ENCODE assay signal across 29 cellular contexts in genomic region chr1:100340494-100340893, GRCh38.
"Had no signal": no experiment of that assay in that cellular context is flagged by ENCODE, and none has a peak within 500 bp of the region (broad histone marks: within the 10 kb centered on the region; RNA-seq: fewer than 3 reads in every experiment).

No MANE protein-coding gene starts in this region.

- ATAC-seq: stimulated activated effector memory CD8-positive, alpha-beta T cell treated with anti-CD3 and anti-CD28 coated beads, Interleukin-12 subunit alpha, Interleukin-12 subunit beta, amount 100 ng/mL, for 72 hours; stimulated activated memory B cell treated with anti-CD40 and anti-IgM and Interleukin-4, amounts not matched to agents 10 μg/mL and 1 μg/mL and 100 μg/mL, for 72 hours; stimulated activated naive B cell treated with anti-CD40 and anti-IgM and Interleukin-4, amounts not matched to agents 10 μg/mL and 1 μg/mL and 100 μg/mL, for 72 hours; stimulated activated naive CD8-positive, alpha-beta T cell treated with anti-CD3 and anti-CD28 coated beads, Interleukin-15, amount 100 ng/mL, for 72 hours; stimulated activated naive CD8-positive, alpha-beta T cell treated with anti-CD3 and anti-CD28 coated beads, Interleukin-15, Interleukin-2, amounts not matched to agents 100 U/mL and 50 U/mL, for 24 hours; upper lobe of right lung had no signal

- H3K36me3 ChIP-seq: stomach, suprapubic skin, thoracic aorta, thyroid gland, tibial artery, tibial nerve, transverse colon, upper lobe of left lung, upper lobe of right lung, uterus, vagina had no signal

- H3K9me3 Mint-ChIP-seq: stimulated activated effector memory CD8-positive, alpha-beta T cell treated with anti-CD3 and anti-CD28 coated beads, Interleukin-12 subunit alpha, Interleukin-12 subunit beta, amount 100 ng/mL, for 72 hours; stimulated activated memory B cell treated with anti-CD40 and anti-IgM and Interleukin-4, amounts not matched to agents 10 μg/mL and 1 μg/mL and 100 μg/mL, for 72 hours; stimulated activated naive B cell treated with anti-CD40 and anti-IgM and Interleukin-4, amounts not matched to agents 10 μg/mL and 1 μg/mL and 100 μg/mL, for 72 hours; stimulated activated naive CD8-positive, alpha-beta T cell treated with anti-CD3 and anti-CD28 coated beads, Interleukin-15, amount 100 ng/mL, for 72 hours; stimulated activated naive CD8-positive, alpha-beta T cell treated with anti-CD3 and anti-CD28 coated beads, Interleukin-15, Interleukin-2, amounts not matched to agents 100 ng/mL and 50 ng/mL, for 24 hours; type B pancreatic cell had no signal

- H3K27ac Mint-ChIP-seq: stimulated activated effector memory CD8-positive, alpha-beta T cell treated with anti-CD3 and anti-CD28 coated beads, Interleukin-12 subunit alpha, Interleukin-12 subunit beta, amount 100 ng/mL, for 72 hours; stimulated activated memory B cell treated with anti-CD40 and anti-IgM and Interleukin-4, amounts not matched to agents 10 μg/mL and 1 μg/mL and 100 μg/mL, for 72 hours; stimulated activated naive B cell treated with anti-CD40 and anti-IgM and Interleukin-4, amounts not matched to agents 10 μg/mL and 1 μg/mL and 100 μg/mL, for 72 hours; stimulated activated naive CD8-positive, alpha-beta T cell treated with anti-CD3 and anti-CD28 coated beads, Interleukin-15, amount 100 ng/mL, for 72 hours; stimulated activated naive CD8-positive, alpha-beta T cell treated with anti-CD3 and anti-CD28 coated beads, Interleukin-15, Interleukin-2, amounts not matched to agents 100 ng/mL and 50 ng/mL, for 24 hours; type B pancreatic cell had no signal

- FAIRE-seq: urothelium cell line had no signal

- DNase-seq: stimulated activated CD4-positive, alpha-beta T cell treated with anti-CD3 and anti-CD28 coated beads, Interleukin-2, amount 100 ng/mL, for 48 hours; stimulated activated CD4-positive, alpha-beta T cell treated with anti-CD3 and anti-CD28 coated beads, Interleukin-4, amount 100 ng/mL, for 1 hour; stimulated activated CD4-positive, alpha-beta T cell treated with anti-CD3 and anti-CD28 coated beads, Interleukin-4, amount 100 ng/mL, for 24 hours; stimulated activated CD4-positive, alpha-beta T cell treated with anti-CD3 and anti-CD28 coated beads, Interleukin-4, amount 100 ng/mL, for 4 hours; stimulated activated CD8-positive, alpha-beta memory T cell treated with anti-CD3 and anti-CD28 coated beads, Interleukin-4, amount 100 ng/mL, for 48 hours; stimulated activated naive B cell treated with anti-CD40 and anti-IgM and Interleukin-4, amounts not matched to agents 10 μg/mL and 1 μg/mL and 100 μg/mL, for 72 hours; stimulated activated naive CD4-positive, alpha-beta T cell; stimulated activated naive CD4-positive, alpha-beta T cell treated with Interleukin-2 at 50 U/mL for 16 hours; stimulated activated naive CD8-positive, alpha-beta T cell treated with anti-CD3 and anti-CD28 coated beads, Interleukin-15, amount 100 ng/mL, for 72 hours; stimulated activated naive CD8-positive, alpha-beta T cell treated with anti-CD3 and anti-CD28 coated beads, Interleukin-15, Interleukin-2, amounts not matched to agents 100 U/mL and 50 U/mL, for 24 hours; stomach; substantia nigra; testis; thyroid gland; tibial artery; transverse colon; trophoblast cell; upper lobe of left lung; upper lobe of right lung; uterus had no signal

- H3K9me3 ChIP-seq: stomach, suprapubic skin, testis, thoracic aorta, thyroid gland, tibial artery, tibial nerve, transverse colon, upper lobe of left lung, upper lobe of right lung, uterus, vagina had no signal

- H3K27ac ChIP-seq: stomach, suprapubic skin, testis, thoracic aorta, thyroid gland, tibial artery, tibial nerve, transverse colon, upper lobe of left lung, upper lobe of right lung, uterus, vagina had no signal

- H3K4me1 ChIP-seq: stomach, suprapubic skin, testis, thyroid gland, tibial artery, tibial nerve, upper lobe of left lung, upper lobe of right lung, uterus, vagina had no signal

- H3K4me1 Mint-ChIP-seq: stimulated activated effector memory CD8-positive, alpha-beta T cell treated with anti-CD3 and anti-CD28 coated beads, Interleukin-12 subunit alpha, Interleukin-12 subunit beta, amount 100 ng/mL, for 72 hours; stimulated activated memory B cell treated with anti-CD40 and anti-IgM and Interleukin-4, amounts not matched to agents 10 μg/mL and 1 μg/mL and 100 μg/mL, for 72 hours; stimulated activated naive B cell treated with anti-CD40 and anti-IgM and Interleukin-4, amounts not matched to agents 10 μg/mL and 1 μg/mL and 100 μg/mL, for 72 hours; stimulated activated naive CD8-positive, alpha-beta T cell treated with anti-CD3 and anti-CD28 coated beads, Interleukin-15, amount 100 ng/mL, for 72 hours had no signal

- H3K27me3 Mint-ChIP-seq: stimulated activated naive CD8-positive, alpha-beta T cell treated with anti-CD3 and anti-CD28 coated beads, Interleukin-15, amount 100 ng/mL, for 72 hours; stimulated activated naive CD8-positive, alpha-beta T cell treated with anti-CD3 and anti-CD28 coated beads, Interleukin-15, Interleukin-2, amounts not matched to agents 100 ng/mL and 50 ng/mL, for 24 hours had no signal

- H3K4me3 Mint-ChIP-seq: stimulated activated effector memory CD8-positive, alpha-beta T cell treated with anti-CD3 and anti-CD28 coated beads, Interleukin-12 subunit alpha, Interleukin-12 subunit beta, amount 100 ng/mL, for 72 hours; stimulated activated memory B cell treated with anti-CD40 and anti-IgM and Interleukin-4, amounts not matched to agents 10 μg/mL and 1 μg/mL and 100 μg/mL, for 72 hours; stimulated activated naive B cell treated with anti-CD40 and anti-IgM and Interleukin-4, amounts not matched to agents 10 μg/mL and 1 μg/mL and 100 μg/mL, for 72 hours; stimulated activated naive CD8-positive, alpha-beta T cell treated with anti-CD3 and anti-CD28 coated beads, Interleukin-15, amount 100 ng/mL, for 72 hours; stimulated activated naive CD8-positive, alpha-beta T cell treated with anti-CD3 and anti-CD28 coated beads, Interleukin-15, Interleukin-2, amounts not matched to agents 100 ng/mL and 50 ng/mL, for 24 hours; type B pancreatic cell had no signal

- H3K36me3 Mint-ChIP-seq: stimulated activated effector memory CD8-positive, alpha-beta T cell treated with anti-CD3 and anti-CD28 coated beads, Interleukin-12 subunit alpha, Interleukin-12 subunit beta, amount 100 ng/mL, for 72 hours; stimulated activated memory B cell treated with anti-CD40 and anti-IgM and Interleukin-4, amounts not matched to agents 10 μg/mL and 1 μg/mL and 100 μg/mL, for 72 hours; stimulated activated naive B cell treated with anti-CD40 and anti-IgM and Interleukin-4, amounts not matched to agents 10 μg/mL and 1 μg/mL and 100 μg/mL, for 72 hours; type B pancreatic cell had no signal

- H3K4me3 ChIP-seq: stomach, suprapubic skin, testis, thoracic aorta, thyroid gland, tibial artery, tibial nerve, transverse colon, upper lobe of left lung, upper lobe of right lung, uterus, vagina had no signal

- H3K27me3 ChIP-seq: stomach, suprapubic skin, testis, thyroid gland, tibial nerve, transverse colon, upper lobe of left lung, upper lobe of right lung, uterus, vagina had no signal
